8 cellular contexts compared by ENCODE assay signal in the genomic region with DNA sequence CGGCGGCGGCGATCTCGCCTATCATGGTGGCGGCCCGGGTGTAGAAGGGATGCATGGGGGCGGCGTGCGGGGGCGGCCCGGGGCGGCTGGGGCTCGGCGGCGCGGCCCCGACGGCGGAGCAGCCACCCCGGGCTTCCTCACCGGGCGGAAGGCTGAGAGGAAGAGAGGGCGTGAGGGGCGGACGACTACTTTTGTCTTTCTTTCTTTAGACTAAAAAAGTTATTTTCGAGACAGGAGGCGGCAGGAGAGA. TPM values are rescaled to one million over a fixed set of nuclear protein-coding genes. Genes with fewer than 3 reads are reported as not detected.
DNase-seq lines count a peak whose midpoint lies in the region; ATAC-seq and TF ChIP-seq lines count a peak whose summit lies in the region.

No MANE protein-coding gene starts in this region.

- H3K4me3 ChIP-seq in GM12864 (ENCODE audit: low read depth, low read length) = peak overlapping the region; percentile 99
- peak overlapping the region; percentile 94 for H3K4me3 ChIP-seq in iPS-15b (ENCODE audit: low read depth, low read length)

- peaks cover 24% of the 10 kb centered on the region for H3K4me1 Mint-ChIP-seq in stimulated activated effector memory CD8-positive, alpha-beta T cell treated with anti-CD3 and anti-CD28 coated beads, Interleukin-12 subunit alpha, Interleukin-12 subunit beta, amount 100 ng/mL, for 72 hours

- no peaks in the 10 kb centered on the region for H3K27me3 ChIP-seq in iPS-15b (ENCODE audit: control insufficient read depth, insufficient read depth, low read length)

- peaks cover 56 to 58% of the 10 kb centered on the region in 2 donors for H3K36me3 Mint-ChIP-seq in activated naive CD4-positive, alpha-beta T cell treated with anti-CD3 and anti-CD28 coated beads, Interleukin-2, amount 50 U/mL, for 72 hours
- H3K36me3 Mint-ChIP-seq in stimulated activated effector memory CD8-positive, alpha-beta T cell treated with anti-CD3 and anti-CD28 coated beads, Interleukin-12 subunit alpha, Interleukin-12 subunit beta, amount 100 ng/mL, for 72 hours = peaks cover 63% of the 10 kb centered on the region

- H3K9ac ChIP-seq in iPS-15b (ENCODE audit: low read depth, low read length) = peak overlapping the region; percentile 89

- no peak for TF ChIP-seq CTCF in GM12864 (IDR thresholded peaks at IDR 0.05; ENCODE audit: low read depth, low read length, missing control alignments)

- H3K9me3 ChIP-seq in iPS-15b (ENCODE audit: control insufficient read depth, insufficient read depth, low read length) = no peaks in the 10 kb centered on the region

- no peaks in the 10 kb centered on the region for H3K36me3 ChIP-seq in iPS-15b (ENCODE audit: control insufficient read depth, insufficient read depth, low read length)

- H3K9me3 Mint-ChIP-seq in activated naive CD4-positive, alpha-beta T cell treated with anti-CD3 and anti-CD28 coated beads, Interleukin-2, amount 50 U/mL, for 72 hours = no peaks in the 10 kb centered on the region
- no peaks in the 10 kb centered on the region for H3K9me3 Mint-ChIP-seq in stimulated activated effector memory CD8-positive, alpha-beta T cell treated with anti-CD3 and anti-CD28 coated beads, Interleukin-12 subunit alpha, Interleukin-12 subunit beta, amount 100 ng/mL, for 72 hours

- peak overlapping the region; percentile 99 to 100 for H3K27ac Mint-ChIP-seq in activated naive CD4-positive, alpha-beta T cell treated with anti-CD3 and anti-CD28 coated beads, Interleukin-2, amount 50 U/mL, for 72 hours
- H3K27ac Mint-ChIP-seq in stimulated activated effector memory CD8-positive, alpha-beta T cell treated with anti-CD3 and anti-CD28 coated beads, Interleukin-12 subunit alpha, Interleukin-12 subunit beta, amount 100 ng/mL, for 72 hours = peak overlapping the region; percentile 99

- H3K4me3 Mint-ChIP-seq in stimulated activated effector memory CD8-positive, alpha-beta T cell treated with anti-CD3 and anti-CD28 coated beads, Interleukin-12 subunit alpha, Interleukin-12 subunit beta, amount 100 ng/mL, for 72 hours = peak overlapping the region; percentile 100

- peak; percentile 1 for ATAC-seq in HG02973 (IDR thresholded peaks at IDR 0.05; ENCODE audit: unreplicated experiment)
- ATAC-seq in activated naive CD4-positive, alpha-beta T cell treated with anti-CD3 and anti-CD28 coated beads, Interleukin-2, amount 50 U/mL, for 72 hours = peak; percentile 6 to 19
- peak; percentile 40 for ATAC-seq in stimulated activated effector memory CD8-positive, alpha-beta T cell treated with anti-CD3 and anti-CD28 coated beads, Interleukin-12 subunit alpha, Interleukin-12 subunit beta, amount 100 ng/mL, for 72 hours

- no peaks in the 10 kb centered on the region for H3K4me1 ChIP-seq in iPS-15b (ENCODE audit: control insufficient read depth, insufficient read depth, low read length)

- DNase-seq in GM12864 (ENCODE audit: low read depth) (no peak), NCI-H774 (lab: John Stamatoyannopoulos, UW) (no peak), ureter (ENCODE audit: low spot score) (no peak), glomerular visceral epithelial cell (ENCODE audit: extremely low spot score) (no peak)
- no peak for DNase-seq in activated naive CD4-positive, alpha-beta T cell treated with anti-CD3 and anti-CD28 coated beads, Interleukin-2, amount 50 U/mL, for 72 hours (ENCODE audit: low spot score in 2 of 2)
- DNase-seq in stimulated activated effector memory CD8-positive, alpha-beta T cell treated with anti-CD3 and anti-CD28 coated beads, Interleukin-12 subunit alpha, Interleukin-12 subunit beta, amount 100 ng/mL, for 72 hours (ENCODE audit: low spot score in 2 of 2) = no peak

RNA-seq across cellular contexts. Expression of a gene that starts 0.2 kb away (rescaled TPM):
- total RNA-seq in activated naive CD4-positive, alpha-beta T cell treated with anti-CD3 and anti-CD28 coated beads, Interleukin-2, amount 50 U/mL, for 72 hours = 100 to 1,000 TPM; 158 to 266 TPM
- 139 TPM for total RNA-seq in ureter
